1 cellular context compared by ENCODE assay signal in the genomic region with DNA sequence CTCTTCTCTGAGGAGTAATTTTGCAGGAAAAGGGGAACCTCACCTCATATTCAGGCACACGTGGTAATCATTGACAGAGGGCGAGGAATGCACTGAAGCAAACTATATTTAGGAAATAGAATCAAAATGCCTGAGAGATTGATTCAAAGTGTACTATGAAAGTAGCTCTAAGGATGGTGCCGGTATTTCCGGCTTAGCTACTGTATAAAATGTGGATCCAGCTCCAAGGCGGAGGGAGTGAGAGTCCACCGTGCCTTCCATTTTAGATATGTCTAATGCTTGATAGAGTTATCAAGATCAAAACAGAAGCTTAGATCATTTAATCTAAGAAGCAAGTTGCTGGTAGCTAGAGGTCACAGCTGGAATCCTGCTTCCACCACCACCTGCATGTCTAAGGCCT.
TF ChIP-seq lines count a peak whose summit lies in the region.

No MANE protein-coding gene starts in this region.

TF ChIP-seq in IMR-90, 13 proteins besides CTCF, POLR2A, EP300 and RAD21 (continued from another document):
- TF ChIP-seq ELK1 (IDR thresholded peaks at IDR 0.05; ENCODE audit: borderline replicate concordance, low read depth, low read length): no peak
- TF ChIP-seq, protein P1, sequence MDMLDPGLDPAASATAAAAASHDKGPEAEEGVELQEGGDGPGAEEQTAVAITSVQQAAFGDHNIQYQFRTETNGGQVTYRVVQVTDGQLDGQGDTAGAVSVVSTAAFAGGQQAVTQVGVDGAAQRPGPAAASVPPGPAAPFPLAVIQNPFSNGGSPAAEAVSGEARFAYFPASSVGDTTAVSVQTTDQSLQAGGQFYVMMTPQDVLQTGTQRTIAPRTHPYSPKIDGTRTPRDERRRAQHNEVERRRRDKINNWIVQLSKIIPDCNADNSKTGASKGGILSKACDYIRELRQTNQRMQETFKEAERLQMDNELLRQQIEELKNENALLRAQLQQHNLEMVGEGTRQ (IDR thresholded peaks at IDR 0.05; ENCODE audit: low read depth, low read length): no peak
